ENCODE assay signal across 8 cellular contexts in the genomic region with DNA sequence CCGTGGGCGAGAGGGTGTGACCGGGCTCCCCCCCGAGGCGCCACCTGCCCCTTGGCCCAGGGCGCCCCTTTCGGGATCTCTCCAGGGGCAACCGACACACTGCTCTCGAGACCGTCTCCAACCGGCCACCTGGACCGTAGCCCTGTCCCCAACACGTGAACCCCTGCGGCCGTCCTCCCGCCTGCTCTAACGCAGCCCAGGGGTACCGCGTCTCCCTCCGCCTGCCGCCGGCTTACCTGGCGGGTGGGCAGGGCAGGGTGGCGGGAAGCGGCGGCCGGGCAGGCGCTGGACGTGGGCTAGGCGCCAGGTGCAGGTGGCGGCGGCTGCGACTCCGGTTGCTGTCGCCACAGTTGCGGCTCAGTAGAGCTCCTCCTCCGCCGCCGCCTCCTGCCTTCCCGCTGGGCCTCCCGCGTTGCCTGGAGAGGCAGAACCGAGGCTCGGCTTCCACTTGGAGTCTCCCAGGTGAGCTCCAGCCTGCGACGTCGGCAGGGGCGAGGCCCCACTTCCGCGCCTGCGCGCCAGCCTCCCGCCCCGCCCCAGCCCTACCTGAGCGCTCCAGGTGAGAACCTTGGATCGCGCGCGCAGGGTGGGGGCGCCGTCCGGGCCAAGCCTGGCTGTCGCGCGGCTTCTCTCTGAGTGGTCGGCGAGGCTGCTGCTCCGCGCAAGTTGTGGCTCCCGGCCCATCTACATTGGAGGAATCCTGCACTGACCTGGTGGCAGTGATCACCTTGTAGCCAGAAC. TPM values are rescaled to one million over a fixed set of nuclear protein-coding genes. Genes with fewer than 3 reads are reported as not detected.
DNase-seq lines count a peak whose midpoint lies in the region; ATAC-seq and TF ChIP-seq lines count a peak whose summit lies in the region.

A gene (minus strand): TSS at position 469 of the 741 bp plus-strand sequence. CDS start 23,547 bp downstream, outside the sequence.

- no peaks in the 10 kb centered on the region for H3K9me3 Mint-ChIP-seq in naive thymus-derived CD4-positive, alpha-beta T cell

- peaks cover 0 to 11% (median 0%) of the 10 kb centered on the region in 5 donors for H3K36me3 Mint-ChIP-seq in naive thymus-derived CD4-positive, alpha-beta T cell

- no peaks in the 10 kb centered on the region for H3K36me3 ChIP-seq in naive thymus-derived CD4-positive, alpha-beta T cell (ENCODE audit: control insufficient read depth in 2 of 3, insufficient read depth in 3 of 3, low read length in 3 of 3)
- H3K36me3 ChIP-seq in uterus, result no peaks in the 10 kb centered on the region

- no peak for TF ChIP-seq CTCF in GM13977 (IDR thresholded peaks at IDR 0.05; ENCODE audit: extremely low read depth, insufficient read depth, missing control alignments)
- no peak for TF ChIP-seq CTCF in uterus (IDR thresholded peaks at IDR 0.05)

- DNase-seq in GM13977 (ENCODE audit: low spot score), result peak; percentile 45
- DNase-seq in NCI-H146 treated with DMSO at 0.1 percent for 48 hours (lab: John Stamatoyannopoulos, UW; ENCODE audit: unreplicated experiment), result peak; percentile 83
- DNase-seq in activated CD8-positive, alpha-beta memory T cell treated with anti-CD3 and anti-CD28 coated beads, Interleukin-2, amount 50 U/mL, for 4 hours, result peak; percentile 34
- peak in 7 of 9 donors; percentile 6 to 42 (median 15) for DNase-seq in naive thymus-derived CD4-positive, alpha-beta T cell
- DNase-seq in uterus, result peak in 1 of 2 donors; percentile 14
- no peak for DNase-seq in DMS114 treated with DMSO at 0.1 percent for 48 hours (lab: John Stamatoyannopoulos, UW; ENCODE audit: unreplicated experiment)

- peak in 1 of 2 donors; percentile 56 for TF ChIP-seq POLR2A in uterus (IDR thresholded peaks at IDR 0.05)

- no peaks in the 10 kb centered on the region for H3K9me3 ChIP-seq in naive thymus-derived CD4-positive, alpha-beta T cell (ENCODE audit: control insufficient read depth in 2 of 3, low read length in 3 of 3)
- H3K9me3 ChIP-seq in uterus, result no peaks in the 10 kb centered on the region

- in situ Hi-C loops in GM13977 (cut with MboI; ENCODE audit: low pct_unique_long_range_greater_than_20kb, low sequenced_read_pairs, unreplicated experiment), result no loop called here

- H3K27ac Mint-ChIP-seq in naive thymus-derived CD4-positive, alpha-beta T cell, result peak within 1 kb of the TSS in 5 of 9 donors; percentile 21 to 97 (median 53)

- CTCF ChIA-PET in naive thymus-derived CD4-positive, alpha-beta T cell (lab: Charles Lee), result no interaction called here

- ATAC-seq in HG02610 (IDR thresholded peaks at IDR 0.05; ENCODE audit: unreplicated experiment) (peak; percentile 20), esophagus mucosa (peak; percentile 96)
- ATAC-seq in naive thymus-derived CD4-positive, alpha-beta T cell, result peak; percentile 45

- H3K4me1 ChIP-seq in naive thymus-derived CD4-positive, alpha-beta T cell (ENCODE audit: control insufficient read depth in 2 of 2, insufficient read depth in 2 of 2, low read length in 2 of 2), result peaks cover 0 to 6% of the 10 kb centered on the region in 2 donors
- H3K4me1 ChIP-seq in uterus, result peaks cover 0 to 3% of the 10 kb centered on the region in 2 donors

- no peak within 1 kb of the TSS for H3K27ac ChIP-seq in naive thymus-derived CD4-positive, alpha-beta T cell (ENCODE audit: low read depth, low read length)
- no peak within 1 kb of the TSS for H3K27ac ChIP-seq in uterus

- peaks cover 12 to 46% (median 37%) of the 10 kb centered on the region in 5 donors for H3K27me3 Mint-ChIP-seq in naive thymus-derived CD4-positive, alpha-beta T cell

- POLR2A ChIA-PET in naive thymus-derived CD4-positive, alpha-beta T cell (lab: Charles Lee), result no interaction called here

- peaks cover 14 to 42% (median 20%) of the 10 kb centered on the region in 7 donors for H3K4me1 Mint-ChIP-seq in naive thymus-derived CD4-positive, alpha-beta T cell

- peak within 1 kb of the TSS; percentile 58 for H3K4me3 ChIP-seq in naive thymus-derived CD4-positive, alpha-beta T cell (ENCODE audit: low read length)
- peak within 1 kb of the TSS; percentile 4 to 33 for H3K4me3 ChIP-seq in uterus

- intact Hi-C loops in naive thymus-derived CD4-positive, alpha-beta T cell (cut with micrococcal nuclease), result loop anchor here in 1 of 2 donors (1.0 to 10.0 kb wide), 6 partner anchors 8 to 559 kb away; a partner anchor contains a TSS
- intact Hi-C loops in uterus (cut with DNase I; ENCODE audit: low total_unique reads), result no loop called here

- peak within 1 kb of the TSS; percentile 85 to 97 (median 88) for H3K4me3 Mint-ChIP-seq in naive thymus-derived CD4-positive, alpha-beta T cell

- peaks cover 0 to 7% of the 10 kb centered on the region in 2 donors for H3K27me3 ChIP-seq in naive thymus-derived CD4-positive, alpha-beta T cell (ENCODE audit: control insufficient read depth in 2 of 2, insufficient read depth in 2 of 2, low read length in 2 of 2)
- H3K27me3 ChIP-seq in uterus, result peaks cover 4% of the 10 kb centered on the region in 2 donors

RNA-seq across cellular contexts. Expression of the gene that starts here (rescaled TPM):
- total RNA-seq in esophagus mucosa, result 40.0 TPM
- total RNA-seq in naive thymus-derived CD4-positive, alpha-beta T cell, result 10 to 100 TPM in 2 of 5 experiments, 1 to 10 TPM in 3; 2.5 to 20.3 (median 3.7) TPM
- not detected for polyA plus RNA-seq in naive thymus-derived CD4-positive, alpha-beta T cell
- 10 to 100 TPM in 1 of 4 donors, 1 to 10 TPM in 1, under 1 TPM in 1, not detected in 1; 0.29 to 17.7 (median 1.6) TPM for total RNA-seq in uterus

Comparison
In these comparisons a context has a peak if more than half of its experiments do, and no peak if none do; other contexts are left out.
1. ATAC-seq: peak in every context shown above with its lines; median percentile 96 in esophagus mucosa; 45 in naive thymus-derived CD4-positive, alpha-beta T cell; 20 in HG02610.